Comparison of ENCODE assay signal across 32 cellular contexts in the genomic region with DNA sequence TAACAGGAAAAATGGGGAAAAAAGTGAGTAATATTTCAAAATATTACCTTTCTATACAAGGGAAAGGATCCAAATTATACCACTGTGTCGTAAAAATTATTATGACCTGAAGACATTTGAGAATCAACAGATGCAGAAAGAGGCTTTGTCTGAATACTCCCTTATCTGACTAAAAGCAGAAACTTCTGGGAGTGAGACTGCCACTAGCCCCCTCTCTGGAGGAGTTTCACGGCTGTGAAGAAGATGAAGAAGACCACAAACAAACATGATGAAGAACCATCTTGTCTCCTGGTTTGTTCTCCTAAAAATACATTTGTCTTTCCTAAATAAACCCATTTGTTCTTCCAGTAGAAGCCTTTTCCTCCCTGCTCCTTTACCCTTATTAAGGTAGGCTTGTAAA. TPM values are rescaled to one million over a fixed set of nuclear protein-coding genes. Genes with fewer than 3 reads are reported as not detected.
"Had no signal": no experiment of that assay in that cellular context is flagged by ENCODE, and none has a peak within 500 bp of the region (broad histone marks: within the 10 kb centered on the region; RNA-seq: fewer than 3 reads in every experiment).

No MANE protein-coding gene starts in this region.

- H3K27me3 ChIP-seq: neural progenitor cell, ovary, right lobe of liver, testis, upper lobe of right lung, vagina had no signal

- H3K27ac ChIP-seq: neural progenitor cell, ovary, parathyroid adenoma, psoas muscle, right lobe of liver, skin epidermis, spleen, suprapubic skin, testis, tibial artery, transverse colon, vagina had no signal

- H3K36me3 ChIP-seq: neural progenitor cell, ovary, right lobe of liver, spleen, suprapubic skin, tibial artery, transverse colon, upper lobe of right lung, vagina had no signal

- DNase-seq: natural killer cell; occipital lobe; ovary; posterior cingulate gyrus; psoas muscle; right cardiac atrium; right lobe of liver; spleen; stimulated activated CD4-positive, alpha-beta T cell treated with anti-CD3 and anti-CD28 coated beads, Interleukin-12 subunit alpha, Interleukin-12 subunit beta, amount 100 ng/mL, for 4 hours; stimulated activated CD4-positive, alpha-beta T cell treated with anti-CD3 and anti-CD28 coated beads, Interleukin-1b, Interleukin-23, amount 100 ng/mL, for 48 hours; stimulated activated CD4-positive, alpha-beta T cell treated with anti-CD3 and anti-CD28 coated beads, Interleukin-4, amount 100 ng/mL, for 1 hour; stimulated activated CD4-positive, alpha-beta T cell treated with anti-CD3 and anti-CD28 coated beads, Interleukin-4, amount 100 ng/mL, for 4 hours; stimulated activated CD8-positive, alpha-beta memory T cell treated with anti-CD3 and anti-CD28 coated beads, Interleukin-4, amount 100 ng/mL, for 48 hours; stimulated activated naive CD4-positive, alpha-beta T cell; stimulated activated naive CD8-positive, alpha-beta T cell treated with anti-CD3 and anti-CD28 coated beads, Interleukin-15, amount 100 ng/mL, for 72 hours; stimulated activated naive CD8-positive, alpha-beta T cell treated with anti-CD3 and anti-CD28 coated beads, Interleukin-15, Interleukin-2, amounts not matched to agents 100 U/mL and 50 U/mL, for 24 hours; substantia nigra; testis; tibial artery; transverse colon; upper lobe of right lung had no signal

- ATAC-seq: natural killer cell; psoas muscle; right cardiac atrium; right lobe of liver; stimulated activated memory B cell treated with anti-CD40 and anti-IgM and Interleukin-4, amounts not matched to agents 10 μg/mL and 1 μg/mL and 100 μg/mL, for 72 hours; stimulated activated naive CD8-positive, alpha-beta T cell treated with anti-CD3 and anti-CD28 coated beads, Interleukin-15, amount 100 ng/mL, for 72 hours; stimulated activated naive CD8-positive, alpha-beta T cell treated with anti-CD3 and anti-CD28 coated beads, Interleukin-15, Interleukin-2, amounts not matched to agents 100 U/mL and 50 U/mL, for 24 hours; upper lobe of right lung had no signal

- H3K4me1 ChIP-seq: neural progenitor cell, parathyroid adenoma, psoas muscle, right lobe of liver, suprapubic skin, testis, tibial artery, transverse colon, vagina had no signal

- H3K9me3 ChIP-seq: ovary, psoas muscle, right lobe of liver, spleen, suprapubic skin, testis, tibial artery, transverse colon, upper lobe of right lung, vagina had no signal

- H3K4me3 ChIP-seq: neural progenitor cell, ovary, psoas muscle, right lobe of liver, skin epidermis, smooth muscle cell, spleen, suprapubic skin, testis, tibial artery, transverse colon, upper lobe of right lung, vagina had no signal

- H3K4me2 ChIP-seq: neural progenitor cell, smooth muscle cell had no signal

RNA-seq across cellular contexts. Expression of gene GUCY2D, which starts 41.0 kb away (rescaled TPM):
- total RNA-seq: natural killer cell, osteoblast, progenitor cell of endocrine pancreas, psoas muscle, renal cortical epithelial cell, smooth muscle cell, suprapubic skin, urinary bladder, vagina had no signal
- polyA plus RNA-seq: psoas muscle, urinary bladder had no signal
